In the genomic region with DNA sequence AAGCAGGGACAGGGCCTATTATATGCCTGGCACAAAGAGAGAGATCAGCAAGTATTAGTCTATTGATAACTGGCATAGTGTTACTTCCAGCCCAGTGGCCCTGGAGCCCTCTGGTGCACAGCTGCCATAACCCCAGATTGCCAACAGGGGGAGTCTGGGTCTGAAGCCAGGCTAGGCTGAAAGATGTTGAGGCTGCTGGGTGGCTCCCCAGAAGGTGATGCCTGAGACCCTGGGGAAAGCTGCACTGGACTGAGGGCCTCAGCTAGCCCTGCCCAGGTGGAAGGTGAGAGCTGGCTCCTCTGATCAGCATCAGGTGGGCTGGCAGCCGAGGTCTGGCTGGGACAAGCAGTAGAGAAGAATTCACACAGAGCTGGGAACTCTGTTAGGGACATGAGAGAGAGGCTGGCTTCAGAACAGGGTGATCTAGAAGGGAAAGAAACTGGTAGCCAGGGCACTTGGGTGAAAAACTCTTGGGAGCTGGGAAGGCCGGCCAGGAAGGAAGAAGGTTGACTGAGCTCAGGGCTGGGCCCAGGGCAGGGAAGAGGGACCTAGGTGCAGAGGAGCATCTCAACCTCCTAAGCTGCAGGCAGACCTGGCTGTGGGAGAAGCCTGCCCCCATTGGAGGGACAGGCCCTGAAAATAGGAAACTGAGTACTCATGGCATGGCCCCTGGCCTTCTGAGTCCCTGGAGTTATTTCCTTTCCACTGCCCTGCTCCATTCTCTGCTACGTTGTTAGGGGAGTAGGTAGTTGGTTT, we compare ENCODE assay signal across 9 cellular contexts. TPM values are rescaled to one million over a fixed set of nuclear protein-coding genes. Genes with fewer than 3 reads are reported as not detected.
DNase-seq lines count a peak whose midpoint lies in the region; ATAC-seq and TF ChIP-seq lines count a peak whose summit lies in the region.
"Had no signal": no experiment of that assay in that cellular context is flagged by ENCODE, and none has a peak within 500 bp of the region (broad histone marks: within the 10 kb centered on the region; RNA-seq: fewer than 3 reads in every experiment).

No MANE protein-coding gene starts in this region.

- H3K9me3 Mint-ChIP-seq in endodermal cell, result no peaks in the 10 kb centered on the region

- H3K9me3 ChIP-seq in HCT116 (ENCODE audit: control insufficient read depth in 1 of 2, insufficient read depth in 1 of 2, low read depth in 1 of 2, low read length in 2 of 2) (no peaks in the 10 kb centered on the region), MG63 (no peaks in the 10 kb centered on the region), endodermal cell (ENCODE audit: control insufficient read depth, low read length) (no peaks in the 10 kb centered on the region), prostate gland (no peaks in the 10 kb centered on the region)

- H3K36me3 Mint-ChIP-seq in endodermal cell (ENCODE audit: low read depth), result no peaks in the 10 kb centered on the region

- no peaks in the 10 kb centered on the region for H3K27me3 Mint-ChIP-seq in endodermal cell (ENCODE audit: insufficient read depth)

- H3K4me1 ChIP-seq in HCT116 (ENCODE audit: control insufficient read depth in 1 of 2, insufficient read depth in 2 of 2, low read length in 2 of 2) (no peaks in the 10 kb centered on the region), endodermal cell (ENCODE audit: control insufficient read depth, insufficient read depth, low read length) (peaks cover 9% of the 10 kb centered on the region), prostate gland (replicated peaks) (no peaks in the 10 kb centered on the region)

- TF ChIP-seq RAD21 in HCT116 (IDR thresholded peaks at IDR 0.05; ENCODE audit: low read depth), result peak; percentile 8; the same call in 1 of the 2 replicates

- no peak overlapping the region for H3K4me2 ChIP-seq in HCT116 (ENCODE audit: low read length)

- no peaks in the 10 kb centered on the region for H3K36me3 ChIP-seq in HCT116 (ENCODE audit: control insufficient read depth in 1 of 2, insufficient read depth in 2 of 2, low read length in 2 of 2)
- H3K36me3 ChIP-seq in MG63, result no peaks in the 10 kb centered on the region
- no peaks in the 10 kb centered on the region for H3K36me3 ChIP-seq in endodermal cell (ENCODE audit: control insufficient read depth, insufficient read depth, low read length)
- no peaks in the 10 kb centered on the region for H3K36me3 ChIP-seq in prostate gland
- H3K36me3 ChIP-seq: BLaER1 treated with 17β-estradiol and CSF1 and Interleukin-3, amounts not matched to agents 10 nM and 100 nM had no signal

- TF ChIP-seq CTCF in HCT116 (IDR thresholded peaks at IDR 0.05 in 2 of 3, conservative IDR thresholded peaks at IDR 0.05 in 1 of 3; ENCODE audit: borderline replicate concordance in 1 of 3, insufficient read depth in 1 of 3, low read depth in 2 of 3, low read length in 2 of 3) (peak; percentile 27 to 93 (median 79); a peak in 4 of 6 replicates), endodermal cell (conservative IDR thresholded peaks at IDR 0.05) (peak; percentile 84), prostate gland (IDR thresholded peaks at IDR 0.05) (peak; percentile 11 to 42 (median 39))

- no peaks in the 10 kb centered on the region for H3K9me2 ChIP-seq in HCT116 (ENCODE audit: insufficient read depth)

- peak in 2 of 3 experiments; percentile 27 to 33 for DNase-seq in NCI-H1417 (lab: John Stamatoyannopoulos, UW)
- no peak for DNase-seq in NCI-H1417 treated with DMSO at 0.1 percent for 48 hours (lab: John Stamatoyannopoulos, UW)
- DNase-seq in HCT116 (ENCODE audit: low read depth, low spot score), result peak; percentile 10
- peak; percentile 21 for DNase-seq in MG63
- peak; percentile 72 to 79 for DNase-seq in activated CD4-positive, alpha-beta T cell treated with anti-CD3 and anti-CD28 coated beads, Interleukin-2, amount 50 U/mL, for 48 hours
- peak; percentile 91 for DNase-seq in endodermal cell
- no peak for DNase-seq in prostate gland (ENCODE audit: low spot score)
- no peak for DNase-seq in foreskin melanocyte

- H3K4me1 Mint-ChIP-seq in endodermal cell, result peaks cover 5% of the 10 kb centered on the region

- WGBS in endodermal cell (ENCODE audit: insufficient coverage in 1 of 2, insufficient read length in 1 of 2), 2 experiments, result 83 to 84% methylated on average over 3 of the region's 3 CpGs
- 57% methylated on average over 3 of the region's 3 CpGs for WGBS in prostate gland

- no peak overlapping the region for H2AFZ ChIP-seq in HCT116 (ENCODE audit: low read depth, low read length, poor library complexity, severe bottlenecking)

- H3K27ac Mint-ChIP-seq in endodermal cell, result no peak overlapping the region

- ATAC-seq in HCT116, result peak; percentile 96

- H3K27ac ChIP-seq in HCT116 (ENCODE audit: low read depth, low read length) (no peak overlapping the region), endodermal cell (ENCODE audit: low read depth, low read length) (no peak overlapping the region), prostate gland (no peak overlapping the region)

- H4K20me1 ChIP-seq in HCT116 (ENCODE audit: insufficient read depth), result no peaks in the 10 kb centered on the region
- H4K20me1 ChIP-seq: BLaER1 treated with 17β-estradiol and CSF1 and Interleukin-3, amounts not matched to agents 10 nM and 100 nM had no signal

- H3K27me3 ChIP-seq in HCT116 (ENCODE audit: insufficient read depth, low read length) (no peaks in the 10 kb centered on the region), MG63 (no peaks in the 10 kb centered on the region), endodermal cell (ENCODE audit: control insufficient read depth, insufficient read depth, low read length, poor library complexity, severe bottlenecking) (no peaks in the 10 kb centered on the region), prostate gland (replicated peaks; ENCODE audit: insufficient read depth) (no peaks in the 10 kb centered on the region)
- H3K27me3 ChIP-seq: BLaER1 treated with 17β-estradiol and CSF1 and Interleukin-3, amounts not matched to agents 10 nM and 100 nM had no signal

- CTCF ChIA-PET in HCT116 (lab: Charles Lee), result interaction anchor here (1.1 kb wide), 1 partner anchor 9 kb away, joined by 4 read pairs; no protein-coding TSS in a partner anchor

- H3K4me3 Mint-ChIP-seq in endodermal cell, result no peak overlapping the region

- POLR2A ChIA-PET in HCT116 (lab: Charles Lee), result no interaction called here

- H3K4me3 ChIP-seq in HCT116 (replicated peaks in 1 of 2; ENCODE audit: low read depth in 1 of 2, low read length in 2 of 2) (no peak overlapping the region), MG63 (no peak overlapping the region), endodermal cell (ENCODE audit: low read length) (no peak overlapping the region), prostate gland (no peak overlapping the region)
- H3K4me3 ChIP-seq: BLaER1 treated with 17β-estradiol and CSF1 and Interleukin-3, amounts not matched to agents 10 nM and 100 nM had no signal

- RAD21 ChIA-PET in HCT116 (lab: Charles Lee; ENCODE audit: low non-redundant PET in 1 of 2, low total read pairs in 2 of 2, uncharacterized antibody in 2 of 2, unreplicated experiment in 2 of 2), result no interaction called here

- no TSS peak for BruUV-seq in HCT116 (replicated peaks; lab: Mats Ljungman, UMichigan)

- no peak for TF ChIP-seq POLR2A in HCT116 (IDR thresholded peaks at IDR 0.05; ENCODE audit: borderline replicate concordance, extremely low read depth, insufficient read depth, insufficient read length)
- no peak for TF ChIP-seq POLR2A in prostate gland (IDR thresholded peaks at IDR 0.05)

- H3K9ac ChIP-seq in HCT116 (ENCODE audit: low read length) (no peak overlapping the region), endodermal cell (ENCODE audit: extremely low read depth, low read length, poor library complexity, severe bottlenecking) (no peak overlapping the region)
- H3K9ac ChIP-seq: BLaER1 treated with 17β-estradiol and CSF1 and Interleukin-3, amounts not matched to agents 10 nM and 100 nM had no signal

- intact Hi-C loops in HCT116 (cut with micrococcal nuclease) (no loop called here), prostate gland (cut with DNase I) (no loop called here)

- no peaks in the 10 kb centered on the region for H3K79me2 ChIP-seq in HCT116 (ENCODE audit: insufficient read depth, low read length)

TF ChIP-seq in HCT116, 20 proteins besides CTCF, POLR2A, EP300 and RAD21 (continues in another document):
- no peak for TF ChIP-seq SIN3A (IDR thresholded peaks at IDR 0.05; ENCODE audit: low read depth)
- no peak for TF ChIP-seq CBX3 (IDR thresholded peaks at IDR 0.05; ENCODE audit: low read depth)
- TF ChIP-seq, protein P1, sequence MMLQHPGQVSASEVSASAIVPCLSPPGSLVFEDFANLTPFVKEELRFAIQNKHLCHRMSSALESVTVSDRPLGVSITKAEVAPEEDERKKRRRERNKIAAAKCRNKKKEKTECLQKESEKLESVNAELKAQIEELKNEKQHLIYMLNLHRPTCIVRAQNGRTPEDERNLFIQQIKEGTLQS (IDR thresholded peaks at IDR 0.05), result no peak
- no peak for TF ChIP-seq ZFX (IDR thresholded peaks at IDR 0.05)
- TF ChIP-seq SRF (IDR thresholded peaks at IDR 0.05; ENCODE audit: low read depth), result no peak
- no peak for TF ChIP-seq EZH2phosphoT487 (IDR thresholded peaks at IDR 0.05; ENCODE audit: borderline replicate concordance)

RNA-seq across cellular contexts. Expression of a gene that starts 3.9 kb away (rescaled TPM):
- total RNA-seq in HCT116 (2021; ENCODE audit: unreplicated experiment), result not detected
- not detected in 2 replicates for polyA plus RNA-seq in HCT116 (2012)
- not detected in 2 replicates for total RNA-seq in MG63 (2014; rRNA removed; shearing (Covaris generic); ENCODE audit: low replicate concordance)
- total RNA-seq in endodermal cell, result not detected
- polyA plus RNA-seq in endodermal cell (2013, experiment 1 of 2), result not detected
- polyA plus RNA-seq in endodermal cell (2013, experiment 2 of 2), result not detected
- total RNA-seq in prostate gland, result under 1 TPM in 1 of 2 donors, not detected in 1; 0.55 TPM

RNA-seq across cellular contexts. Expression of a gene that starts 28.4 kb away (rescaled TPM):
- total RNA-seq in HCT116 (2021; ENCODE audit: unreplicated experiment) (0.74 TPM), endodermal cell (not detected), prostate gland (1 to 10 TPM in 1 of 2 donors, not detected in 1; 1.1 TPM)
- polyA plus RNA-seq in HCT116 (2012), result not detected in 2 replicates
- total RNA-seq in MG63 (2014; rRNA removed; shearing (Covaris generic); ENCODE audit: low replicate concordance), result not detected in 2 replicates
- not detected for polyA plus RNA-seq in endodermal cell (2013, experiment 1 of 2)
- not detected for polyA plus RNA-seq in endodermal cell (2013, experiment 2 of 2)

RNA-seq across cellular contexts. Expression of a gene that starts 29.6 kb away (rescaled TPM):
- not detected for total RNA-seq in HCT116 (2021; ENCODE audit: unreplicated experiment)
- polyA plus RNA-seq in HCT116 (2012), result not detected in 2 replicates
- total RNA-seq in MG63 (2014; rRNA removed; shearing (Covaris generic); ENCODE audit: low replicate concordance), result not detected in 2 replicates
- not detected for total RNA-seq in endodermal cell
- polyA plus RNA-seq in endodermal cell (2013, experiment 1 of 2), result not detected
- polyA plus RNA-seq in endodermal cell (2013, experiment 2 of 2), result not detected
- total RNA-seq in prostate gland, result 1 to 10 TPM in 1 of 2 donors, not detected in 1; 3.9 TPM

Comparison
In these comparisons a context has a peak if more than half of its experiments do, and no peak if none do; other contexts are left out.
1. DNase-seq: peak in NCI-H1417 (2 of 3), HCT116 (single experiment), MG63 (single experiment), activated CD4-positive, alpha-beta T cell treated with anti-CD3 and anti-CD28 coated beads, Interleukin-2, amount 50 U/mL, for 48 hours (2 of 2) and endodermal cell (single experiment); none in NCI-H1417 treated with DMSO at 0.1 percent for 48 hours (single experiment), prostate gland (single experiment) and foreskin melanocyte (single experiment).
2. Peak in every context shown above with its lines, with median percentiles within 50 percentile points of each other: CTCF ChIP-seq.